13 cellular contexts compared by ENCODE assay signal in genomic region chr5:93571111-93571977, GRCh38. TPM values are rescaled to one million over a fixed set of nuclear protein-coding genes. Genes with fewer than 3 reads are reported as not detected.
DNase-seq lines count a peak whose midpoint lies in the region; ATAC-seq and TF ChIP-seq lines count a peak whose summit lies in the region.
"Had no signal": no experiment of that assay in that cellular context is flagged by ENCODE, and none has a peak within 500 bp of the region (broad histone marks: within the 10 kb centered on the region; RNA-seq: fewer than 3 reads in every experiment).

No MANE protein-coding gene starts in this region.

- H3K27me3 ChIP-seq in skeletal muscle tissue (ENCODE audit: control insufficient read depth in 3 of 3, insufficient read depth in 3 of 3, low read length in 3 of 3) (peaks cover 48 to 70% (median 50%) of the 10 kb centered on the region in 3 donors), tibial artery (peaks cover 0 to 41% of the 10 kb centered on the region in 2 donors)
- H3K27me3 ChIP-seq: ovary, uterus had no signal

- H3K9me3 ChIP-seq in skeletal muscle tissue (ENCODE audit: control insufficient read depth in 3 of 3, low read length in 3 of 3) (no peaks in the 10 kb centered on the region), tibial artery (peaks cover 0 to 4% (median 0%) of the 10 kb centered on the region in 3 donors)
- H3K9me3 ChIP-seq: ovary, uterus had no signal

- H3K4me1 ChIP-seq in skeletal muscle tissue (ENCODE audit: control insufficient read depth in 3 of 3, insufficient read depth in 3 of 3, low read length in 3 of 3) (peaks cover 8 to 16% (median 13%) of the 10 kb centered on the region in 3 donors), tibial artery (peaks cover 0 to 17% (median 5%) of the 10 kb centered on the region in 4 donors)
- H3K4me1 ChIP-seq: uterus had no signal

- peaks cover 7% of the 10 kb centered on the region for H3K4me1 Mint-ChIP-seq in activated CD4-positive, alpha-beta memory T cell treated with anti-CD3 and anti-CD28 coated beads, Interleukin-2, amount 10 ng/mL, durations not matched to agents 7 days and 5 days
- peaks cover 19% of the 10 kb centered on the region for H3K4me1 Mint-ChIP-seq in activated CD4-positive, alpha-beta memory T cell treated with anti-CD3 and anti-CD28 coated beads for 36 hours (ENCODE audit: low read depth)
- H3K4me1 Mint-ChIP-seq in activated CD8-positive, alpha-beta T cell treated with anti-CD3 and anti-CD28 coated beads, Interleukin-2, amount 10 ng/mL, durations not matched to agents 7 days and 5 days (ENCODE audit: low read depth) = peaks cover 10% of the 10 kb centered on the region

- H3K27me3 Mint-ChIP-seq in activated CD4-positive, alpha-beta memory T cell treated with anti-CD3 and anti-CD28 coated beads, Interleukin-2, amount 10 ng/mL, durations not matched to agents 7 days and 5 days = peaks cover 81% of the 10 kb centered on the region
- H3K27me3 Mint-ChIP-seq in activated CD4-positive, alpha-beta memory T cell treated with anti-CD3 and anti-CD28 coated beads for 36 hours = peaks cover 72% of the 10 kb centered on the region
- peaks cover 74% of the 10 kb centered on the region for H3K27me3 Mint-ChIP-seq in activated CD8-positive, alpha-beta T cell treated with anti-CD3 and anti-CD28 coated beads, Interleukin-2, amount 10 ng/mL, durations not matched to agents 7 days and 5 days (ENCODE audit: low read depth)

- H3K4me3 ChIP-seq in skeletal muscle tissue (ENCODE audit: low read length in 3 of 3) (peak overlapping the region in 2 of 3 donors; percentile 23 to 41), tibial artery (no peak overlapping the region)
- H3K4me3 ChIP-seq: K562, ovary had no signal

- H3K27ac ChIP-seq in skeletal muscle tissue (ENCODE audit: low read depth, low read length) = no peak overlapping the region
- no peak overlapping the region for H3K27ac ChIP-seq in tibial artery
- H3K27ac ChIP-seq: ovary had no signal

- H3K9me3 Mint-ChIP-seq in activated CD4-positive, alpha-beta memory T cell treated with anti-CD3 and anti-CD28 coated beads, Interleukin-2, amount 10 ng/mL, durations not matched to agents 7 days and 5 days = no peaks in the 10 kb centered on the region
- no peaks in the 10 kb centered on the region for H3K9me3 Mint-ChIP-seq in activated CD4-positive, alpha-beta memory T cell treated with anti-CD3 and anti-CD28 coated beads for 36 hours
- H3K9me3 Mint-ChIP-seq in activated CD8-positive, alpha-beta T cell treated with anti-CD3 and anti-CD28 coated beads, Interleukin-2, amount 10 ng/mL, durations not matched to agents 7 days and 5 days (ENCODE audit: insufficient read depth) = no peaks in the 10 kb centered on the region
- H3K9me3 Mint-ChIP-seq: central memory CD8-positive, alpha-beta T cell had no signal

- H3K36me3 ChIP-seq in skeletal muscle tissue (ENCODE audit: control insufficient read depth in 3 of 3, insufficient read depth in 3 of 3, low read length in 3 of 3) (no peaks in the 10 kb centered on the region), tibial artery (no peaks in the 10 kb centered on the region)
- H3K36me3 ChIP-seq: ovary, uterus had no signal

- H3K27ac Mint-ChIP-seq in activated CD4-positive, alpha-beta memory T cell treated with anti-CD3 and anti-CD28 coated beads, Interleukin-2, amount 10 ng/mL, durations not matched to agents 7 days and 5 days = no peak overlapping the region
- H3K27ac Mint-ChIP-seq in activated CD4-positive, alpha-beta memory T cell treated with anti-CD3 and anti-CD28 coated beads for 36 hours = no peak overlapping the region
- H3K27ac Mint-ChIP-seq in activated CD8-positive, alpha-beta T cell treated with anti-CD3 and anti-CD28 coated beads, Interleukin-2, amount 10 ng/mL, durations not matched to agents 7 days and 5 days = peak overlapping the region; percentile 63

- no peak for TF ChIP-seq CTCF in tibial artery (IDR thresholded peaks at IDR 0.05)

- POLR2A ChIA-PET in activated CD4-positive, alpha-beta memory T cell treated with anti-CD3 and anti-CD28 coated beads, Interleukin-2, amount 10 ng/mL, durations not matched to agents 7 days and 5 days (lab: Charles Lee) = no interaction called here
- POLR2A ChIA-PET in activated CD4-positive, alpha-beta memory T cell treated with anti-CD3 and anti-CD28 coated beads for 36 hours (lab: Charles Lee) = interaction anchor here (0.7 kb wide), 1 partner anchor 31 kb away, joined by 3 read pairs; no protein-coding TSS in a partner anchor
- POLR2A ChIA-PET in activated CD8-positive, alpha-beta T cell treated with anti-CD3 and anti-CD28 coated beads, Interleukin-2, amount 10 ng/mL, durations not matched to agents 7 days and 5 days (lab: Charles Lee) = no interaction called here

- ATAC-seq in activated CD8-positive, alpha-beta T cell treated with anti-CD3 and anti-CD28 coated beads, Interleukin-2, amount 10 ng/mL, durations not matched to agents 7 days and 5 days = no peak
- ATAC-seq: K562 had no signal

- no peak for DNase-seq in activated CD4-positive, alpha-beta memory T cell treated with anti-CD3 and anti-CD28 coated beads, Interleukin-2, amount 10 ng/mL, durations not matched to agents 7 days and 5 days
- DNase-seq in activated CD4-positive, alpha-beta memory T cell treated with anti-CD3 and anti-CD28 coated beads for 36 hours = no peak
- DNase-seq in activated CD8-positive, alpha-beta T cell treated with anti-CD3 and anti-CD28 coated beads, Interleukin-2, amount 10 ng/mL, durations not matched to agents 7 days and 5 days = no peak
- DNase-seq in iPS-NIHi11 (ENCODE audit: low spot score) (peak; percentile 33), tibial artery (no peak), HT-29 (ENCODE audit: low spot score) (no peak), NOMO-1 treated with dmso at 0.1 percent for 144 hours (lab: John Stamatoyannopoulos, UW; ENCODE audit: unreplicated experiment) (no peak)
- DNase-seq: SHP77 had no signal

- peak overlapping the region; percentile 26 for H3K4me3 Mint-ChIP-seq in activated CD4-positive, alpha-beta memory T cell treated with anti-CD3 and anti-CD28 coated beads, Interleukin-2, amount 10 ng/mL, durations not matched to agents 7 days and 5 days
- no peak overlapping the region for H3K4me3 Mint-ChIP-seq in activated CD4-positive, alpha-beta memory T cell treated with anti-CD3 and anti-CD28 coated beads for 36 hours
- H3K4me3 Mint-ChIP-seq in activated CD8-positive, alpha-beta T cell treated with anti-CD3 and anti-CD28 coated beads, Interleukin-2, amount 10 ng/mL, durations not matched to agents 7 days and 5 days = peak overlapping the region; percentile 35
- H3K4me3 Mint-ChIP-seq: central memory CD8-positive, alpha-beta T cell had no signal

- no peaks in the 10 kb centered on the region for H3K36me3 Mint-ChIP-seq in activated CD4-positive, alpha-beta memory T cell treated with anti-CD3 and anti-CD28 coated beads, Interleukin-2, amount 10 ng/mL, durations not matched to agents 7 days and 5 days (ENCODE audit: low read depth)
- H3K36me3 Mint-ChIP-seq in activated CD4-positive, alpha-beta memory T cell treated with anti-CD3 and anti-CD28 coated beads for 36 hours = no peaks in the 10 kb centered on the region
- H3K36me3 Mint-ChIP-seq in activated CD8-positive, alpha-beta T cell treated with anti-CD3 and anti-CD28 coated beads, Interleukin-2, amount 10 ng/mL, durations not matched to agents 7 days and 5 days (ENCODE audit: low read depth) = peaks cover 6% of the 10 kb centered on the region

- CTCF ChIA-PET in activated CD4-positive, alpha-beta memory T cell treated with anti-CD3 and anti-CD28 coated beads, Interleukin-2, amount 10 ng/mL, durations not matched to agents 7 days and 5 days (lab: Charles Lee) = interaction anchor here (1.0 kb wide), 1 partner anchor 31 kb away, joined by 4 read pairs; no protein-coding TSS in a partner anchor
- CTCF ChIA-PET in activated CD4-positive, alpha-beta memory T cell treated with anti-CD3 and anti-CD28 coated beads for 36 hours (lab: Charles Lee) = interaction anchor here (0.6 to 1.4 kb wide), 3 partner anchors 10 to 255 kb away, joined by 3 to 5 read pairs (median 4); partner anchors contain the start of gene NR2F1-AS1
- CTCF ChIA-PET in activated CD8-positive, alpha-beta T cell treated with anti-CD3 and anti-CD28 coated beads, Interleukin-2, amount 10 ng/mL, durations not matched to agents 7 days and 5 days (lab: Charles Lee) = interaction anchor here (0.7 to 1.1 kb wide), 4 partner anchors 9 to 1321 kb away, joined by 3 to 4 read pairs (median 3); partner anchors contain the start of gene NR2F1-AS1

- no peak overlapping the region for H3K9ac ChIP-seq in skeletal muscle tissue (ENCODE audit: low read depth in 1 of 3, low read length in 3 of 3)

- intact Hi-C loops in activated CD4-positive, alpha-beta memory T cell treated with anti-CD3 and anti-CD28 coated beads for 36 hours (cut with micrococcal nuclease) = loop anchor here (2.0 kb wide), 1 partner anchor 31 kb away; no protein-coding TSS in a partner anchor
- intact Hi-C loops in tibial artery (cut with DNase I; ENCODE audit: low total_unique reads) = no loop called here

RNA-seq across cellular contexts. Expression of gene NR2F1-AS1, which starts 9.7 kb away (rescaled TPM):
- not detected for total RNA-seq in activated CD4-positive, alpha-beta memory T cell treated with anti-CD3 and anti-CD28 coated beads, Interleukin-2, amount 10 ng/mL, durations not matched to agents 7 days and 5 days
- not detected for total RNA-seq in activated CD4-positive, alpha-beta memory T cell treated with anti-CD3 and anti-CD28 coated beads for 36 hours
- not detected for total RNA-seq in activated CD8-positive, alpha-beta T cell treated with anti-CD3 and anti-CD28 coated beads, Interleukin-2, amount 10 ng/mL, durations not matched to agents 7 days and 5 days
- total RNA-seq in skeletal muscle tissue = 5.2 TPM
- total RNA-seq in HT-29 (2014; rRNA removed; shearing (Covaris generic)) = 2.8 and 4.1 TPM in 2 replicates
- total RNA-seq: K562 had no signal

RNA-seq across cellular contexts. Expression of gene NR2F1, which starts 11.7 kb away (rescaled TPM):
- total RNA-seq in activated CD4-positive, alpha-beta memory T cell treated with anti-CD3 and anti-CD28 coated beads, Interleukin-2, amount 10 ng/mL, durations not matched to agents 7 days and 5 days = not detected
- not detected for total RNA-seq in activated CD4-positive, alpha-beta memory T cell treated with anti-CD3 and anti-CD28 coated beads for 36 hours
- not detected for total RNA-seq in activated CD8-positive, alpha-beta T cell treated with anti-CD3 and anti-CD28 coated beads, Interleukin-2, amount 10 ng/mL, durations not matched to agents 7 days and 5 days
- total RNA-seq in skeletal muscle tissue = 4.2 TPM
- 19.7 and 24.5 TPM in 2 replicates for total RNA-seq in HT-29 (2014; rRNA removed; shearing (Covaris generic))

Comparison
In these comparisons a context has a peak if more than half of its experiments do, and no peak if none do; other contexts are left out.
1. H3K4me3 ChIP-seq: peak in skeletal muscle tissue (2 of 3); none in tibial artery (0 of 2).